In genomic region chr17:10798910-10799309, GRCh38 we compare ENCODE assay signal across 3 cellular contexts.
TF ChIP-seq lines count a peak whose summit lies in the region.

No MANE protein-coding gene starts in this region.

TF ChIP-seq in liver, 16 proteins besides CTCF, POLR2A, EP300 and RAD21:
- TF ChIP-seq TAF1 (conservative IDR thresholded peaks at IDR 0.05) (no peak), HNF4A (conservative IDR thresholded peaks at IDR 0.05) (no peak), SP1 (IDR thresholded peaks at IDR 0.05) (no peak), ATF3 (IDR thresholded peaks at IDR 0.05) (no peak), FOXA2 (IDR thresholded peaks at IDR 0.05) (no peak), MAX (IDR thresholded peaks at IDR 0.05) (no peak), REST (IDR thresholded peaks at IDR 0.05) (no peak), EGR1 (IDR thresholded peaks at IDR 0.05; ENCODE audit: low read depth in 2 of 2) (no peak), NR2F2 (IDR thresholded peaks at IDR 0.05) (no peak), JUND (IDR thresholded peaks at IDR 0.05) (no peak), HNF4G (IDR thresholded peaks at IDR 0.05) (no peak), RXRA (IDR thresholded peaks at IDR 0.05) (no peak), FOXA1 (IDR thresholded peaks at IDR 0.05) (no peak), YY1 (IDR thresholded peaks at IDR 0.05) (no peak), ZBTB33 (IDR thresholded peaks at IDR 0.05) (no peak), GABPA (IDR thresholded peaks at IDR 0.05 in 1 of 2, conservative IDR thresholded peaks at IDR 0.05 in 1 of 2) (no peak)

TF ChIP-seq in HepG2, 621 proteins besides CTCF, POLR2A, EP300 and RAD21:
- no peak for TF ChIP-seq PAWR (CRISPR knock-in tag; IDR thresholded peaks at IDR 0.05; ENCODE audit: borderline replicate concordance)
- no peak for TF ChIP-seq KAT8 (CRISPR knock-in tag; IDR thresholded peaks at IDR 0.05)
- TF ChIP-seq ZNF816 (CRISPR knock-in tag; IDR thresholded peaks at IDR 0.05; ENCODE audit: borderline replicate concordance) = no peak

TF ChIP-seq in WTC11, 78 proteins besides CTCF, POLR2A, EP300 and RAD21:
- no peak for TF ChIP-seq USF1 (CRISPR knock-in tag; IDR thresholded peaks at IDR 0.05)
- TF ChIP-seq ERG (CRISPR knock-in tag; IDR thresholded peaks at IDR 0.05) = no peak
- no peak for TF ChIP-seq ZNF263 (CRISPR knock-in tag; IDR thresholded peaks at IDR 0.05; ENCODE audit: low read depth)
- no peak for TF ChIP-seq E2F4 (CRISPR knock-in tag; IDR thresholded peaks at IDR 0.05; ENCODE audit: borderline replicate concordance, low read depth)
- no peak for TF ChIP-seq TEAD4 (CRISPR knock-in tag; IDR thresholded peaks at IDR 0.05)
- TF ChIP-seq RORB (CRISPR knock-in tag; IDR thresholded peaks at IDR 0.05) = no peak
- TF ChIP-seq NFYB (CRISPR knock-in tag; conservative IDR thresholded peaks at IDR 0.05; ENCODE audit: low read depth) = no peak
- no peak for TF ChIP-seq E2F1 (CRISPR knock-in tag; IDR thresholded peaks at IDR 0.05)
- no peak for TF ChIP-seq ARID4B (CRISPR knock-in tag; IDR thresholded peaks at IDR 0.05; ENCODE audit: borderline replicate concordance)
- no peak for TF ChIP-seq SMAD3 (CRISPR knock-in tag; IDR thresholded peaks at IDR 0.05; ENCODE audit: borderline replicate concordance)
- TF ChIP-seq NFATC4 (CRISPR knock-in tag; IDR thresholded peaks at IDR 0.05) = no peak
- no peak for TF ChIP-seq EMX1 (CRISPR knock-in tag; IDR thresholded peaks at IDR 0.05)
- TF ChIP-seq ZNF232 (CRISPR knock-in tag; IDR thresholded peaks at IDR 0.05) = no peak
- no peak for TF ChIP-seq TEAD1 (CRISPR knock-in tag; IDR thresholded peaks at IDR 0.05)
- TF ChIP-seq MXD4 (CRISPR knock-in tag; IDR thresholded peaks at IDR 0.05; ENCODE audit: borderline replicate concordance) = no peak
